In the genomic region with DNA sequence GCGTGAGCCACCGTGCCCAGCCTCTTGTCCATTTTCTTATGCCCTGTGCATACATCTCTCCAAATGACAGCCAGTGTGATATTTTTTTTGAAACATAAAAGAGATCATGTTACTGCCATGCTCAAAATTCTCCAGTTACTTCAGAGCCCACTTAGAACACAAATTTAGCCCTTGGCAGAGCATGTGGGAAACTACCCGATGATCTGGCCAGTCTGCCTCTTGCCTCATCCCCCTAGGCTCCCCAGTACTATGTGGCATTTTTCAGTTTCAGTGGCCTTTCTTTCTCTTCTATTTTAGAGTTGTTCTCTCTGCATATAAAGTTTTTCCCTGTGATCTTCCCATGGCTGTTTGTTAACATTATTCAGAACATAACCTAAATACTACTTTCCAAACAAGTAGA, we compare ENCODE assay signal across 20 cellular contexts.
"Had no signal": no experiment of that assay in that cellular context is flagged by ENCODE, and none has a peak within 500 bp of the region (broad histone marks: within the 10 kb centered on the region; RNA-seq: fewer than 3 reads in every experiment).

No MANE protein-coding gene starts in this region.

- H3K4me1 Mint-ChIP-seq: naive B cell; stimulated activated naive B cell treated with anti-CD40 and anti-IgM and Interleukin-4, amounts not matched to agents 10 μg/mL and 1 μg/mL and 100 μg/mL, for 72 hours; stimulated activated naive CD8-positive, alpha-beta T cell treated with anti-CD3 and anti-CD28 coated beads, Interleukin-15, amount 100 ng/mL, for 72 hours had no signal

- H3K36me3 ChIP-seq: colonic mucosa, esophagus squamous epithelium, gastroesophageal sphincter, sigmoid colon, transverse colon had no signal

- H3K4me3 ChIP-seq: colonic mucosa, esophagus squamous epithelium, gastroesophageal sphincter, psoas muscle, sigmoid colon, skin epidermis, testis, transverse colon had no signal

- DNase-seq: colonic mucosa; dermis blood vessel endothelial cell; esophagus squamous epithelium; foreskin fibroblast; glutamatergic neuron; islet precursor cell; mesendoderm; naive B cell; psoas muscle; retina; sigmoid colon; stimulated activated CD4-positive, alpha-beta T cell treated with anti-CD3 and anti-CD28 coated beads, Interleukin-2, amount 100 ng/mL, for 24 hours; stimulated activated CD4-positive, alpha-beta T cell treated with anti-CD3 and anti-CD28 coated beads, Interleukin-4, amount 100 ng/mL, for 4 hours; stimulated activated naive B cell treated with anti-CD40 and anti-IgM and Interleukin-4, amounts not matched to agents 10 μg/mL and 1 μg/mL and 100 μg/mL, for 72 hours; stimulated activated naive CD8-positive, alpha-beta T cell treated with anti-CD3 and anti-CD28 coated beads, Interleukin-15, amount 100 ng/mL, for 72 hours; testis; transverse colon had no signal

- H3K27ac Mint-ChIP-seq: nephron; stimulated activated naive B cell treated with anti-CD40 and anti-IgM and Interleukin-4, amounts not matched to agents 10 μg/mL and 1 μg/mL and 100 μg/mL, for 72 hours; stimulated activated naive CD8-positive, alpha-beta T cell treated with anti-CD3 and anti-CD28 coated beads, Interleukin-15, amount 100 ng/mL, for 72 hours had no signal

- ATAC-seq: gastroesophageal sphincter; psoas muscle; stimulated activated naive B cell treated with anti-CD40 and anti-IgM and Interleukin-4, amounts not matched to agents 10 μg/mL and 1 μg/mL and 100 μg/mL, for 72 hours; stimulated activated naive CD8-positive, alpha-beta T cell treated with anti-CD3 and anti-CD28 coated beads, Interleukin-15, amount 100 ng/mL, for 72 hours had no signal

- H3K4me1 ChIP-seq: colonic mucosa, esophagus squamous epithelium, gastroesophageal sphincter, psoas muscle had no signal

- H3K27me3 ChIP-seq: colonic mucosa, esophagus squamous epithelium, gastroesophageal sphincter, sigmoid colon, testis, transverse colon had no signal

- H3K9me3 Mint-ChIP-seq: naive B cell; nephron; stimulated activated naive B cell treated with anti-CD40 and anti-IgM and Interleukin-4, amounts not matched to agents 10 μg/mL and 1 μg/mL and 100 μg/mL, for 72 hours; stimulated activated naive CD8-positive, alpha-beta T cell treated with anti-CD3 and anti-CD28 coated beads, Interleukin-15, amount 100 ng/mL, for 72 hours had no signal

- H3K9me3 ChIP-seq: colonic mucosa, esophagus squamous epithelium, gastroesophageal sphincter, psoas muscle, sigmoid colon, testis, transverse colon had no signal

- H3K27me3 Mint-ChIP-seq: stimulated activated naive B cell treated with anti-CD40 and anti-IgM and Interleukin-4, amounts not matched to agents 10 μg/mL and 1 μg/mL and 100 μg/mL, for 72 hours had no signal

- H3K4me3 Mint-ChIP-seq: naive B cell; nephron; stimulated activated naive B cell treated with anti-CD40 and anti-IgM and Interleukin-4, amounts not matched to agents 10 μg/mL and 1 μg/mL and 100 μg/mL, for 72 hours; stimulated activated naive CD8-positive, alpha-beta T cell treated with anti-CD3 and anti-CD28 coated beads, Interleukin-15, amount 100 ng/mL, for 72 hours had no signal

- H3K36me3 Mint-ChIP-seq: naive B cell; stimulated activated naive B cell treated with anti-CD40 and anti-IgM and Interleukin-4, amounts not matched to agents 10 μg/mL and 1 μg/mL and 100 μg/mL, for 72 hours had no signal

- H3K27ac ChIP-seq: colonic mucosa, esophagus squamous epithelium, gastroesophageal sphincter, psoas muscle, sigmoid colon, skin epidermis, testis, transverse colon had no signal
